ENCODE assay signal across 16 cellular contexts in genomic region chr2:226913641-226914040, GRCh38.
DNase-seq lines count a peak whose midpoint lies in the region; ATAC-seq and TF ChIP-seq lines count a peak whose summit lies in the region.
"Had no signal": no experiment of that assay in that cellular context is flagged by ENCODE, and none has a peak within 500 bp of the region (broad histone marks: within the 10 kb centered on the region; RNA-seq: fewer than 3 reads in every experiment).

No MANE protein-coding gene starts in this region.

- no peak overlapping the region for H3K4ac ChIP-seq in neuronal stem cell (ENCODE audit: low read length)

- peaks cover 7% of the 10 kb centered on the region for H3K4me1 ChIP-seq in foreskin keratinocyte
- H3K4me1 ChIP-seq in neuronal stem cell (ENCODE audit: control insufficient read depth in 2 of 2, insufficient read depth in 1 of 2, low read depth in 1 of 2, low read length in 2 of 2), result no peaks in the 10 kb centered on the region
- no peaks in the 10 kb centered on the region for H3K4me1 ChIP-seq in heart right ventricle
- no peaks in the 10 kb centered on the region for H3K4me1 ChIP-seq in ascending aorta
- H3K4me1 ChIP-seq: BLaER1 treated with 17β-estradiol and CSF1 and Interleukin-3, amounts not matched to agents 10 nM and 100 nM had no signal

- no peak overlapping the region for H3K23ac ChIP-seq in neuronal stem cell (ENCODE audit: low read depth, low read length, poor library complexity)

- ATAC-seq in activated T-cell treated with anti-CD3 and anti-CD28 coated beads, Interleukin-2, amount 50 U/mL, for 72 hours (replicated peaks in 1 of 2), result no peak
- ATAC-seq in foreskin keratinocyte (no peak), heart right ventricle (no peak)
- ATAC-seq: GM12878, HCT116 had no signal

- no peak overlapping the region for H4K91ac ChIP-seq in neuronal stem cell (ENCODE audit: low read depth, low read length, poor library complexity)

- intact Hi-C loops in heart right ventricle (cut with DNase I), result no loop called here
- intact Hi-C loops in ascending aorta (cut with DNase I), result no loop called here

- H3K79me1 ChIP-seq in neuronal stem cell (ENCODE audit: low read depth, low read length), result no peaks in the 10 kb centered on the region

- H3K9me3 ChIP-seq in neuronal stem cell (replicated peaks in 1 of 2; ENCODE audit: control insufficient read depth in 2 of 2, insufficient read depth in 1 of 2, low read depth in 1 of 2, low read length in 2 of 2), result no peaks in the 10 kb centered on the region
- no peaks in the 10 kb centered on the region for H3K9me3 ChIP-seq in heart right ventricle
- no peaks in the 10 kb centered on the region for H3K9me3 ChIP-seq in ascending aorta

- no peak overlapping the region for H2BK120ac ChIP-seq in neuronal stem cell (ENCODE audit: low read depth, low read length)

- H2AFZ ChIP-seq in neuronal stem cell (ENCODE audit: low read length), result no peak overlapping the region
- H2AFZ ChIP-seq: GM23248 had no signal

- no peak overlapping the region for H3K18ac ChIP-seq in neuronal stem cell (ENCODE audit: low read length)

- no peak overlapping the region for H4K8ac ChIP-seq in neuronal stem cell (ENCODE audit: low read depth, low read length)

- H3K4me1 Mint-ChIP-seq in activated T-cell treated with anti-CD3 and anti-CD28 coated beads, Interleukin-2, amount 50 U/mL, for 72 hours (ENCODE audit: low read depth), result peaks cover 21% of the 10 kb centered on the region

- no peak overlapping the region for H3K4me2 ChIP-seq in neuronal stem cell (ENCODE audit: insufficient read depth, low read length, poor library complexity, severe bottlenecking)
- H3K4me2 ChIP-seq: BLaER1 treated with 17β-estradiol and CSF1 and Interleukin-3, amounts not matched to agents 10 nM and 100 nM had no signal

- no peak overlapping the region for H3K14ac ChIP-seq in neuronal stem cell (ENCODE audit: low read length)

- no peak overlapping the region for H2BK15ac ChIP-seq in neuronal stem cell (ENCODE audit: low read length)

- H3K4me3 Mint-ChIP-seq in activated T-cell treated with anti-CD3 and anti-CD28 coated beads, Interleukin-2, amount 50 U/mL, for 72 hours, result no peak overlapping the region
- H3K4me3 Mint-ChIP-seq: CD4-positive, alpha-beta T cell had no signal

- no peak for DNase-seq in activated T-cell treated with anti-CD3 and anti-CD28 coated beads, Interleukin-2, amount 50 U/mL, for 72 hours
- no peak for DNase-seq in activated T-cell treated with anti-CD3 and anti-CD28 coated beads, Interleukin-2, amount 50 U/mL, for 1 hour
- DNase-seq in foreskin keratinocyte, result no peak
- peak; percentile 9 for DNase-seq in neuronal stem cell (ENCODE audit: low spot score)
- no peak for DNase-seq in HT-29 (ENCODE audit: low spot score)
- no peak for DNase-seq in heart right ventricle
- no peak for DNase-seq in ascending aorta (ENCODE audit: low spot score in 2 of 2)
- DNase-seq: 8988T; AML-193; CD4-positive, alpha-beta T cell; DMS79; GM23248 had no signal

- H2BK12ac ChIP-seq in neuronal stem cell (ENCODE audit: low read length), result no peak overlapping the region

- TF ChIP-seq CTCF in foreskin keratinocyte (conservative IDR thresholded peaks at IDR 0.05) (no peak), heart right ventricle (IDR thresholded peaks at IDR 0.05) (no peak), ascending aorta (IDR thresholded peaks at IDR 0.05) (no peak)

- H3K27ac Mint-ChIP-seq in activated T-cell treated with anti-CD3 and anti-CD28 coated beads, Interleukin-2, amount 50 U/mL, for 72 hours, result peak overlapping the region; percentile 48
- H3K27ac Mint-ChIP-seq: CD4-positive, alpha-beta T cell had no signal

- no peaks in the 10 kb centered on the region for H3K36me3 ChIP-seq in neuronal stem cell (replicated peaks in 1 of 2; ENCODE audit: control insufficient read depth in 2 of 2, insufficient read depth in 2 of 2, low read length in 2 of 2)
- peaks cover 0 to 40% (median 4%) of the 10 kb centered on the region in 9 donors for H3K36me3 ChIP-seq in heart right ventricle
- peaks cover 4 to 6% of the 10 kb centered on the region in 2 donors for H3K36me3 ChIP-seq in ascending aorta

- H3K27me3 Mint-ChIP-seq in activated T-cell treated with anti-CD3 and anti-CD28 coated beads, Interleukin-2, amount 50 U/mL, for 72 hours (ENCODE audit: low read depth), result no peaks in the 10 kb centered on the region
- H3K27me3 Mint-ChIP-seq: CD4-positive, alpha-beta T cell had no signal

- no peak overlapping the region for H2BK5ac ChIP-seq in neuronal stem cell (ENCODE audit: low read length)

- no peak overlapping the region for H3K4me3 ChIP-seq in neuronal stem cell (ENCODE audit: low read length in 2 of 2)
- H3K4me3 ChIP-seq in heart right ventricle, result no peak overlapping the region
- H3K4me3 ChIP-seq in ascending aorta, result no peak overlapping the region
- H3K4me3 ChIP-seq: BLaER1 treated with 17β-estradiol and CSF1 and Interleukin-3, amounts not matched to agents 10 nM and 100 nM; GM12878; GM23248 had no signal

- H3K36me3 Mint-ChIP-seq in activated T-cell treated with anti-CD3 and anti-CD28 coated beads, Interleukin-2, amount 50 U/mL, for 72 hours (ENCODE audit: insufficient read depth in 2 of 2), result peaks cover 6 to 7% of the 10 kb centered on the region in 2 donors

- H3K27me3 ChIP-seq in foreskin keratinocyte (no peaks in the 10 kb centered on the region), neuronal stem cell (ENCODE audit: control insufficient read depth in 3 of 3, insufficient read depth in 3 of 3, low read depth in 1 of 3, low read length in 3 of 3) (no peaks in the 10 kb centered on the region), heart right ventricle (no peaks in the 10 kb centered on the region), ascending aorta (no peaks in the 10 kb centered on the region)
- H3K27me3 ChIP-seq: BLaER1 treated with 17β-estradiol and CSF1 and Interleukin-3, amounts not matched to agents 10 nM and 100 nM had no signal

- no peak overlapping the region for H2AK5ac ChIP-seq in neuronal stem cell (ENCODE audit: low read depth, low read length)

- peak overlapping the region; percentile 4 for H3K27ac ChIP-seq in foreskin keratinocyte
- H3K27ac ChIP-seq in neuronal stem cell (replicated peaks; ENCODE audit: low read length), result no peak overlapping the region
- H3K27ac ChIP-seq in heart right ventricle, result no peak overlapping the region
- H3K27ac ChIP-seq in ascending aorta, result no peak overlapping the region
- H3K27ac ChIP-seq: BLaER1 treated with 17β-estradiol and CSF1 and Interleukin-3, amounts not matched to agents 10 nM and 100 nM; GM23248; HL-60 had no signal

- H3K9me3 Mint-ChIP-seq in activated T-cell treated with anti-CD3 and anti-CD28 coated beads, Interleukin-2, amount 50 U/mL, for 72 hours, result no peaks in the 10 kb centered on the region

- no peak overlapping the region for H3K9ac ChIP-seq in neuronal stem cell (ENCODE audit: low read depth, low read length, poor library complexity)
- H3K9ac ChIP-seq: BLaER1 treated with 17β-estradiol and CSF1 and Interleukin-3, amounts not matched to agents 10 nM and 100 nM; GM23248 had no signal
